In the genomic region with DNA sequence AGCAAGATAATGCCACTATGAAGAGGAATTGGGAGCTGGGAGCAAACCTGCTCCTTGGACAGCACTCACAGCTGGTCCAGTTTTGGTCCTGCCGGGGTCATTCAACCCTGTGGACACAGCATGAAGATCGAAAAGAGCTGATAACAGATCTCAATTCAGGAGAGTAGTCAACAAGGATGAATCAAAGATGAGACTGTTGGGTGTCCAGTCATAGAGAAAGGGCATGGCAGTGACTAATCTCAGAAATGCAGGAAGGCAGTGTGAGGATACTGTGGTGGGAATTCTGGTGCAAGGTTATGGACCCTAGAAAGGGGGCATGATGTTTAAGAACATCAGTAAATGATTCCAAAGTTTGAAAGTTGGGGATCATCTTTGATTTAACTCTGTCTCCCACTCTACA, we compare ENCODE assay signal across 29 cellular contexts.
"Had no signal": no experiment of that assay in that cellular context is flagged by ENCODE, and none has a peak within 500 bp of the region (broad histone marks: within the 10 kb centered on the region; RNA-seq: fewer than 3 reads in every experiment).

No MANE protein-coding gene starts in this region.

- H3K27ac ChIP-seq: colonic mucosa, esophagus squamous epithelium, neural progenitor cell, parathyroid adenoma, right atrium auricular region, suprapubic skin, transverse colon, upper lobe of right lung, uterus had no signal

- H3K4me3 Mint-ChIP-seq: dendritic cell treated with granulocyte-macrophage colony-stimulating factor and Interleukin-4, amounts not matched to agents 40 ng/mL and 50 ng/mL, for 4 days; endodermal cell; mesothelial cell of epicardium; nephron; neural progenitor cell; stimulated activated naive CD8-positive, alpha-beta T cell treated with anti-CD3 and anti-CD28 coated beads, Interleukin-15, amount 100 ng/mL, for 72 hours had no signal

- H3K4me1 ChIP-seq: colonic mucosa, esophagus squamous epithelium, neural progenitor cell, parathyroid adenoma, right atrium auricular region, suprapubic skin, transverse colon, upper lobe of right lung, uterus had no signal

- FAIRE-seq: frontal cortex, keratinocyte had no signal

- H3K4me1 Mint-ChIP-seq: endodermal cell; mesothelial cell of epicardium; naive B cell; nephron; neural progenitor cell; stimulated activated naive CD8-positive, alpha-beta T cell treated with anti-CD3 and anti-CD28 coated beads, Interleukin-15, amount 100 ng/mL, for 72 hours had no signal

- H3K27me3 ChIP-seq: colonic mucosa, esophagus squamous epithelium, neural progenitor cell, right atrium auricular region, suprapubic skin, transverse colon, upper lobe of right lung, uterus had no signal

- DNase-seq: colonic mucosa; effector CD8-positive, alpha-beta T cell; endodermal cell; erythroblast; esophagus squamous epithelium; mesenchymal stem cell; mucosa of descending colon; naive B cell; stimulated activated CD4-positive, alpha-beta T cell treated with anti-CD3 and anti-CD28 coated beads, Interleukin-12 subunit alpha, Interleukin-12 subunit beta, amount 100 ng/mL, for 4 hours; stimulated activated CD4-positive, alpha-beta T cell treated with anti-CD3 and anti-CD28 coated beads, Interleukin-1b, Interleukin-23, amount 100 ng/mL, for 48 hours; stimulated activated CD4-positive, alpha-beta T cell treated with anti-CD3 and anti-CD28 coated beads, Interleukin-4, amount 100 ng/mL, for 1 hour; stimulated activated CD8-positive, alpha-beta memory T cell treated with anti-CD3 and anti-CD28 coated beads, Interleukin-4, amount 100 ng/mL, for 48 hours; stimulated activated naive CD4-positive, alpha-beta T cell; stimulated activated naive CD8-positive, alpha-beta T cell treated with anti-CD3 and anti-CD28 coated beads, Interleukin-15, amount 100 ng/mL, for 72 hours; transverse colon; upper lobe of right lung; uterus had no signal

- ATAC-seq: left lobe of liver; mucosa of descending colon; sciatic nerve; stimulated activated naive CD8-positive, alpha-beta T cell treated with anti-CD3 and anti-CD28 coated beads, Interleukin-15, amount 100 ng/mL, for 72 hours; upper lobe of right lung had no signal

- H3K27me3 Mint-ChIP-seq: dendritic cell treated with granulocyte-macrophage colony-stimulating factor and Interleukin-4, amounts not matched to agents 40 ng/mL and 50 ng/mL, for 4 days; progenitor cell of endocrine pancreas; stimulated activated naive CD8-positive, alpha-beta T cell treated with anti-CD3 and anti-CD28 coated beads, Interleukin-15, amount 100 ng/mL, for 72 hours had no signal

- H3K36me3 Mint-ChIP-seq: mesothelial cell of epicardium, naive B cell, neural progenitor cell had no signal

- H3K27ac Mint-ChIP-seq: dendritic cell treated with granulocyte-macrophage colony-stimulating factor and Interleukin-4, amounts not matched to agents 40 ng/mL and 50 ng/mL, for 4 days; endodermal cell; mesothelial cell of epicardium; nephron; neural progenitor cell; progenitor cell of endocrine pancreas; stimulated activated naive CD8-positive, alpha-beta T cell treated with anti-CD3 and anti-CD28 coated beads, Interleukin-15, amount 100 ng/mL, for 72 hours had no signal

- H3K9me3 Mint-ChIP-seq: endodermal cell, mesothelial cell of epicardium, nephron, neural progenitor cell had no signal
